Comparison of ENCODE assay signal across 24 cellular contexts in genomic region chr2:144925886-144926285, GRCh38.
DNase-seq lines count a peak whose midpoint lies in the region; ATAC-seq, FAIRE-seq and TF ChIP-seq lines count a peak whose summit lies in the region.
"Had no signal": no experiment of that assay in that cellular context is flagged by ENCODE, and none has a peak within 500 bp of the region (broad histone marks: within the 10 kb centered on the region; RNA-seq: fewer than 3 reads in every experiment).

No MANE protein-coding gene starts in this region.

- no peak overlapping the region for H3K4me3 ChIP-seq in A673 (ENCODE audit: low read depth, low read length, poor library complexity, severe bottlenecking)
- H3K4me3 ChIP-seq in K562, result no peak overlapping the region
- H3K4me3 ChIP-seq in osteoblast (ENCODE audit: insufficient read depth, low read length), result no peak overlapping the region
- H3K4me3 ChIP-seq: BLaER1 treated with 17β-estradiol and CSF1 and Interleukin-3, amounts not matched to agents 10 nM and 100 nM; GM23248 had no signal

- TF ChIP-seq CTCF in A673 (conservative IDR thresholded peaks at IDR 0.05; ENCODE audit: low read depth, low read length), result no peak
- TF ChIP-seq CTCF in K562 (IDR thresholded peaks at IDR 0.05 in 2 of 3, conservative IDR thresholded peaks at IDR 0.05 in 1 of 3; ENCODE audit: insufficient read depth in 2 of 3, low read depth in 1 of 3, low read length in 3 of 3), result no peak
- no peak for TF ChIP-seq CTCF in osteoblast (IDR thresholded peaks at IDR 0.05; ENCODE audit: extremely low read depth, low read depth, low read length)

- TF ChIP-seq POLR2A in K562 (conservative IDR thresholded peaks at IDR 0.05), result no peak

- WGBS in K562 (ENCODE audit: insufficient coverage, low coverage, missing lambda C conversion rate), result 34% methylated on average over 4 of the region's 4 CpGs

- TF ChIP-seq EP300 in K562 (IDR thresholded peaks at IDR 0.05; ENCODE audit: low read length), result no peak

- H3K79me2 ChIP-seq in K562 (ENCODE audit: control insufficient read depth, insufficient read depth, low read length) (no peaks in the 10 kb centered on the region), osteoblast (ENCODE audit: insufficient read depth, low read length) (no peaks in the 10 kb centered on the region)

- CTCF ChIA-PET in A673 (lab: Charles Lee) (no interaction called here), K562 (lab: Yijun Ruan, JAX; ENCODE audit: low intra/inter-chr PET ratio) (no interaction called here)

- H3K9ac ChIP-seq in K562 (ENCODE audit: insufficient read depth in 1 of 2, low read depth in 2 of 2, low read length in 2 of 2), result no peak overlapping the region; a peak in 1 of 4 replicates
- H3K9ac ChIP-seq: BLaER1 treated with 17β-estradiol and CSF1 and Interleukin-3, amounts not matched to agents 10 nM and 100 nM; GM23248 had no signal

- H3K27me3 ChIP-seq in A673 (replicated peaks; ENCODE audit: insufficient read depth, low read depth, low read length, poor library complexity), result no peaks in the 10 kb centered on the region
- no peaks in the 10 kb centered on the region for H3K27me3 ChIP-seq in K562 (ENCODE audit: control insufficient read depth in 2 of 2, insufficient read depth in 2 of 2, low read length in 2 of 2)
- H3K27me3 ChIP-seq in osteoblast (ENCODE audit: insufficient read depth, low read length), result no peaks in the 10 kb centered on the region
- H3K27me3 ChIP-seq: BE2C; BLaER1 treated with 17β-estradiol and CSF1 and Interleukin-3, amounts not matched to agents 10 nM and 100 nM had no signal

- H3K36me3 ChIP-seq in A673 (ENCODE audit: insufficient read depth, low read length, poor library complexity, severe bottlenecking) (no peaks in the 10 kb centered on the region), K562 (ENCODE audit: control insufficient read depth, insufficient read depth, low read length) (no peaks in the 10 kb centered on the region), osteoblast (ENCODE audit: insufficient read depth, low read length) (no peaks in the 10 kb centered on the region)
- H3K36me3 ChIP-seq: BE2C; BLaER1 treated with 17β-estradiol and CSF1 and Interleukin-3, amounts not matched to agents 10 nM and 100 nM had no signal

- in situ Hi-C loops in SK-MEL-5 (cut with HindIII; ENCODE audit: low pct_unique_long_range_greater_than_20kb, low sequenced_read_pairs) (loop anchor here (25.0 kb wide), 1 partner anchor 414 kb away; the partner anchor contains the start of gene ZEB2), K562 (cut with MboI) (no loop called here)

- DNase-seq in A673 (ENCODE audit: low spot score) (peak; percentile 27), SK-MEL-5 (ENCODE audit: low read depth, low spot score) (peak; percentile 94), K562 (ENCODE audit: extremely low read depth in 1 of 4, low spot score in 3 of 4) (peak in 1 of 4 experiments; percentile 23), osteoblast (ENCODE audit: insufficient read length, low spot score, missing footprints) (no peak), NCI-H2081 treated with DMSO at 0.1 percent for 48 hours (lab: John Stamatoyannopoulos, UW) (no peak)
- DNase-seq: ACHN; AML-193; BE2C; CD4-positive, alpha-beta T cell; CD8-positive, alpha-beta memory T cell; DMS 273 treated with DMSO at 0.1 percent for 48 hours; DMS79; GF-D8; GM23248; H9 had no signal

- POLR2A ChIA-PET in A673 (lab: Charles Lee; ENCODE audit: low non-redundant PET), result no interaction called here
- POLR2A ChIA-PET in K562 (lab: Yijun Ruan, JAX), result interaction anchor here (2.1 kb wide), 1 partner anchor 11 kb away, joined by 13 read pairs; no protein-coding TSS in a partner anchor

- BruUV-seq in A673 (replicated peaks; lab: Mats Ljungman, UMichigan) (no TSS peak), K562 (replicated peaks; lab: Mats Ljungman, UMichigan) (no TSS peak)

- H3K4me1 ChIP-seq in A673 (ENCODE audit: insufficient read depth, low read length, poor library complexity, severe bottlenecking), result peaks cover 18% of the 10 kb centered on the region
- peaks cover 0 to 3% of the 10 kb centered on the region in 2 experiments; a peak in 2 of 5 replicates for H3K4me1 ChIP-seq in K562 (replicated peaks in 1 of 2; ENCODE audit: control insufficient read depth in 2 of 2, insufficient read depth in 2 of 2, low read length in 2 of 2)
- no peaks in the 10 kb centered on the region for H3K4me1 ChIP-seq in osteoblast (ENCODE audit: insufficient read depth, low read length)
- H3K4me1 ChIP-seq: BE2C had no signal

- H3K9me3 ChIP-seq in A673 (ENCODE audit: low read depth, low read length, poor library complexity, severe bottlenecking) (peaks cover 29% of the 10 kb centered on the region), K562 (replicated peaks; ENCODE audit: control insufficient read depth, insufficient read depth, low read depth, low read length) (peaks cover 4% of the 10 kb centered on the region; the same call in 1 of the 2 replicates), osteoblast (ENCODE audit: low read depth, low read length) (no peaks in the 10 kb centered on the region)
- H3K9me3 ChIP-seq: BE2C had no signal

- intact Hi-C loops in A673 (cut with micrococcal nuclease; ENCODE audit: unreplicated experiment), result no loop called here
- intact Hi-C loops in K562 (cut with micrococcal nuclease), result no loop called here

- ATAC-seq in K562, result peak; percentile 74
- ATAC-seq in GM18867 (IDR thresholded peaks at IDR 0.05; ENCODE audit: unreplicated experiment), result no peak
- ATAC-seq in HG03469 (IDR thresholded peaks at IDR 0.05; ENCODE audit: unreplicated experiment), result no peak
- ATAC-seq: HCT116 had no signal

- H2AFZ ChIP-seq in K562 (ENCODE audit: low read depth, low read length), result peak overlapping the region; percentile 82
- H2AFZ ChIP-seq in osteoblast (ENCODE audit: low read length), result peak overlapping the region; percentile 60

- no peaks in the 10 kb centered on the region for H3K9me1 ChIP-seq in K562 (ENCODE audit: control insufficient read depth, insufficient read depth, low read length)

- peak overlapping the region; percentile 22 for H3K27ac ChIP-seq in A673 (ENCODE audit: low read depth, low read length, poor library complexity, severe bottlenecking)
- no peak overlapping the region; the same call in 2 of the 3 replicates for H3K27ac ChIP-seq in K562 (ENCODE audit: extremely low read depth, low read depth, low read length)
- no peak overlapping the region for H3K27ac ChIP-seq in osteoblast (ENCODE audit: low read depth, low read length)
- H3K27ac ChIP-seq: 22Rv1; BLaER1 treated with 17β-estradiol and CSF1 and Interleukin-3, amounts not matched to agents 10 nM and 100 nM; GM23248 had no signal

- H3K4me2 ChIP-seq in K562 (ENCODE audit: insufficient read depth, low read length) (peak overlapping the region; percentile 35; the same call in 1 of the 2 replicates), osteoblast (ENCODE audit: insufficient read depth, low read length) (no peak overlapping the region)
- H3K4me2 ChIP-seq: BLaER1 treated with 17β-estradiol and CSF1 and Interleukin-3, amounts not matched to agents 10 nM and 100 nM had no signal

- no peak for FAIRE-seq in K562 (lab: Jason Lieb, UNC)
- FAIRE-seq: D721Med, GM12891, GM18507, GM19239 had no signal

- no peak for TF ChIP-seq RAD21 in K562 (CRISPR knock-in tag; conservative IDR thresholded peaks at IDR 0.05 in 1 of 2, IDR thresholded peaks at IDR 0.05 in 1 of 2)

- no peaks in the 10 kb centered on the region for H4K20me1 ChIP-seq in K562 (replicated peaks; ENCODE audit: control insufficient read depth, insufficient read depth, low read length)
- H4K20me1 ChIP-seq in osteoblast (ENCODE audit: insufficient read depth, low read length), result no peaks in the 10 kb centered on the region
- H4K20me1 ChIP-seq: BLaER1 treated with 17β-estradiol and CSF1 and Interleukin-3, amounts not matched to agents 10 nM and 100 nM had no signal

TF ChIP-seq in K562, 482 proteins besides CTCF, POLR2A, EP300 and RAD21 (continues in another document):
- TF ChIP-seq ZBTB12 (CRISPR knock-in tag; IDR thresholded peaks at IDR 0.05) (no peak), TAF1 (IDR thresholded peaks at IDR 0.05; ENCODE audit: control insufficient read depth, extremely low read depth, insufficient read depth, low read length, severe bottlenecking) (no peak), ETV1 (tag; conservative IDR thresholded peaks at IDR 0.05; ENCODE audit: low read depth) (no peak), DPF2 (IDR thresholded peaks at IDR 0.05) (peak; percentile 30; the same call in 1 of the 2 replicates)
- TF ChIP-seq, protein P1, sequence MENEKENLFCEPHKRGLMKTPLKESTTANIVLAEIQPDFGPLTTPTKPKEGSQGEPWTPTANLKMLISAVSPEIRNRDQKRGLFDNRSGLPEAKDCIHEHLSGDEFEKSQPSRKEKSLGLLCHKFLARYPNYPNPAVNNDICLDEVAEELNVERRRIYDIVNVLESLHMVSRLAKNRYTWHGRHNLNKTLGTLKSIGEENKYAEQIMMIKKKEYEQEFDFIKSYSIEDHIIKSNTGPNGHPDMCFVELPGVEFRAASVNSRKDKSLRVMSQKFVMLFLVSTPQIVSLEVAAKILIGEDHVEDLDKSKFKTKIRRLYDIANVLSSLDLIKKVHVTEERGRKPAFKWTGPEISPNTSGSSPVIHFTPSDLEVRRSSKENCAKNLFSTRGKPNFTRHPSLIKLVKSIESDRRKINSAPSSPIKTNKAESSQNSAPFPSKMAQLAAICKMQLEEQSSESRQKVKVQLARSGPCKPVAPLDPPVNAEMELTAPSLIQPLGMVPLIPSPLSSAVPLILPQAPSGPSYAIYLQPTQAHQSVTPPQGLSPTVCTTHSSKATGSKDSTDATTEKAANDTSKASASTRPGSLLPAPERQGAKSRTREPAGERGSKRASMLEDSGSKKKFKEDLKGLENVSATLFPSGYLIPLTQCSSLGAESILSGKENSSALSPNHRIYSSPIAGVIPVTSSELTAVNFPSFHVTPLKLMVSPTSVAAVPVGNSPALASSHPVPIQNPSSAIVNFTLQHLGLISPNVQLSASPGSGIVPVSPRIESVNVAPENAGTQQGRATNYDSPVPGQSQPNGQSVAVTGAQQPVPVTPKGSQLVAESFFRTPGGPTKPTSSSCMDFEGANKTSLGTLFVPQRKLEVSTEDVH (IDR thresholded peaks at IDR 0.05; ENCODE audit: low read depth, partially characterized antibody), result no peak

Comparison
In these comparisons a context has a peak if more than half of its experiments do, and no peak if none do; other contexts are left out.
1. DNase-seq: peak in A673 (single experiment) and SK-MEL-5 (single experiment); none in osteoblast (single experiment) and NCI-H2081 treated with DMSO at 0.1 percent for 48 hours (single experiment).